Comparison of ENCODE assay signal across 33 cellular contexts in the genomic region with DNA sequence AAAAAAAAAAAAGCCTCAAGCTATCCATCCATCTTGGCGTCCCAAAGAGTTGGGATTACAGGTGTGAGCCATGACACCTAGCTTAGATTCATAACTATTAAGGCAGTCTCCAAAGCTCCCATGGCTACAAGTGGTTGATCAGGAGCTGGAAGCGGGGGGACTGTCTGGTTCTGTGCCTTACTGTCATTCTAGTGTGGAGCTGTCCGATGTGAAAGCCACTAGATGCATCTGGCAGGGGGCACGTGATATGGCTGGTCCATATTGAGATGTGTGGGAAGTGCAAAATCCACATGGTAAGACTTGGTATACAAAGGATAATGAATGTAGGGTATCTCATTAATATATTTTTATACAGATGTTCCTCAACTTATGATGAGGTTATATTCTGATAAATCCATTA.
"Had no signal": no experiment of that assay in that cellular context is flagged by ENCODE, and none has a peak within 500 bp of the region (broad histone marks: within the 10 kb centered on the region; RNA-seq: fewer than 3 reads in every experiment).

No MANE protein-coding gene starts in this region.

- FAIRE-seq: RCC 7860 had no signal

- H3K4me3 ChIP-seq: PC-9 had no signal

- H3K36me3 ChIP-seq: brain microvascular endothelial cell had no signal

- H3K4me2 ChIP-seq: PC-9 had no signal

- H2AFZ ChIP-seq: PC-9 had no signal

- H3K27ac ChIP-seq: brain microvascular endothelial cell, PC-9, RWPE1, VCaP had no signal

- DNase-seq: activated B cell treated with CpG ODN at 0.5 μM for 24 hours; activated CD4-positive, alpha-beta memory T cell treated with anti-CD3 and anti-CD28 coated beads, Interleukin-2, amount 10 ng/mL, durations not matched to agents 7 days and 5 days; activated CD4-positive, alpha-beta T cell treated with anti-CD3 and anti-CD28 coated beads for 4 hours; activated CD4-positive, alpha-beta T cell treated with anti-CD3 and anti-CD28 coated beads, Interleukin-2, amount 50 U/mL, for 1 hour; activated CD4-positive, CD25-positive, alpha-beta regulatory T cell treated with anti-CD3 and anti-CD28 coated beads, Interleukin-2, amount 50 U/mL, for 72 hours; activated CD8-positive, alpha-beta memory T cell treated with anti-CD3 and anti-CD28 coated beads for 24 hours; activated CD8-positive, alpha-beta memory T cell treated with anti-CD3 and anti-CD28 coated beads, Interleukin-2, amount 10 ng/mL, durations not matched to agents 7 days and 5 days; activated CD8-positive, alpha-beta memory T cell treated with anti-CD3 and anti-CD28 coated beads, Interleukin-2, amount 50 U/mL, for 48 hours; activated gamma-delta T cell; activated naive CD4-positive, alpha-beta T cell treated with anti-CD3 and anti-CD28 coated beads for 36 hours; activated naive CD8-positive, alpha-beta T cell treated with anti-CD3 and anti-CD28 coated beads, Interleukin-2, amount 50 U/mL, for 24 hours; activated T-cell treated with anti-CD3 and anti-CD28 coated beads, Interleukin-2, amount 50 U/mL, for 48 hours; anterior cingulate cortex; brain microvascular endothelial cell; central memory CD4-positive, alpha-beta T cell; KBM-7; MV-4-11; NCI-H1092; NCI-H1436 treated with DMSO at 0.1 percent for 48 hours; NCI-H1694 treated with DMSO at 0.1 percent for 48 hours; NCI-H2029; NCI-H345; NCI-H524 treated with DMSO at 0.1 percent for 48 hours; PC-9; SIG-M5; T-cell; T-helper 17 cell; T-helper 9 cell had no signal

- H3K27me3 ChIP-seq: brain microvascular endothelial cell had no signal

- ATAC-seq: activated CD8-positive, alpha-beta memory T cell treated with anti-CD3 and anti-CD28 coated beads, Interleukin-2, amount 10 ng/mL, durations not matched to agents 7 days and 5 days; activated naive CD8-positive, alpha-beta T cell treated with anti-CD3 and anti-CD28 coated beads, Interleukin-2, amount 50 U/mL, for 24 hours; Right ventricle myocardium inferior; SK-N-SH treated with all-trans-retinoic acid at 6 μM for 48 hours; T-cell; T-helper 17 cell had no signal
